Comparison of ENCODE assay signal across 22 cellular contexts in the genomic region with DNA sequence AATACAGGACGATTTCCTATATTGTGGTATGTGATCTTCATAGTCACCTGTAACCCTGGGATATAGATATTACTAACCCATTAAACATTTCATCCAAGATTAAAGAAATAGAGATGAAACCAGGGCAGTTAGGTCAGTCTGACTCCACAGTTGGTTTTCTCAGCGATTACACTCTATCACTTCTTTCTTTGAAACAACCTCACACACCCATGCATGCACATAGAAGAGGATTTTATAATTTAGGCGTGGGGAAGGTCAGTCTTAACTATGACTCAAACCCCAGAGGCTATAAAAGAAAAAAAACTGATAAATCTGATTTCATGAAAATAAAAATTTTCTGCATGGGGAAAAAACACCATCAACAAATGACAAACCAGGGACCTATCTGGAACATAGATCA.
"Had no signal": no experiment of that assay in that cellular context is flagged by ENCODE, and none has a peak within 500 bp of the region (broad histone marks: within the 10 kb centered on the region; RNA-seq: fewer than 3 reads in every experiment).

No MANE protein-coding gene starts in this region.

- H3K27ac ChIP-seq: epithelial cell of prostate, left ventricle myocardium inferior, lower lobe of right lung, neural progenitor cell, ovary, right lobe of liver had no signal

- H3K27ac Mint-ChIP-seq: dendritic cell treated with granulocyte-macrophage colony-stimulating factor and Interleukin-4, amounts not matched to agents 40 ng/mL and 50 ng/mL, for 4 days; memory B cell; mesothelial cell of epicardium; natural killer cell treated with Interleukin-12 subunit alpha and Interleukin-12 subunit beta and Interleukin-15 and Interleukin-18, amount 100 ng/mL, for 72 hours; neural progenitor cell; stimulated activated effector memory CD8-positive, alpha-beta T cell treated with anti-CD3 and anti-CD28 coated beads, Interleukin-12 subunit alpha, Interleukin-12 subunit beta, amount 100 ng/mL, for 72 hours had no signal

- H3K9ac ChIP-seq: neural progenitor cell had no signal

- H3K9me3 ChIP-seq: esophagus muscularis mucosa, gastroesophageal sphincter, left ventricle myocardium inferior, lower lobe of right lung, ovary, right lobe of liver, testis had no signal

- H3K27me3 Mint-ChIP-seq: dendritic cell treated with granulocyte-macrophage colony-stimulating factor and Interleukin-4, amounts not matched to agents 40 ng/mL and 50 ng/mL, for 4 days; effector memory CD8-positive, alpha-beta T cell; memory B cell; natural killer cell treated with Interleukin-12 subunit alpha and Interleukin-12 subunit beta and Interleukin-15 and Interleukin-18, amount 100 ng/mL, for 72 hours; stimulated activated naive CD8-positive, alpha-beta T cell treated with anti-CD3 and anti-CD28 coated beads, Interleukin-15, Interleukin-2, amounts not matched to agents 100 ng/mL and 50 ng/mL, for 24 hours had no signal

- H3K36me3 ChIP-seq: esophagus muscularis mucosa, gastroesophageal sphincter, left ventricle myocardium inferior, lower lobe of right lung, neural progenitor cell, ovary, right lobe of liver had no signal

- H3K4me1 ChIP-seq: neural progenitor cell, right lobe of liver had no signal

- H3K36me3 Mint-ChIP-seq: mesothelial cell of epicardium; natural killer cell treated with Interleukin-12 subunit alpha and Interleukin-12 subunit beta and Interleukin-15 and Interleukin-18, amount 100 ng/mL, for 72 hours; neural progenitor cell; stimulated activated effector memory CD8-positive, alpha-beta T cell treated with anti-CD3 and anti-CD28 coated beads, Interleukin-12 subunit alpha, Interleukin-12 subunit beta, amount 100 ng/mL, for 72 hours had no signal

- H3K4me3 ChIP-seq: esophagus muscularis mucosa, gastroesophageal sphincter, left ventricle myocardium inferior, lower lobe of right lung, neural progenitor cell, ovary, right lobe of liver, testis had no signal

- DNase-seq: effector memory CD8-positive, alpha-beta T cell; glutamatergic neuron; islet precursor cell; left ventricle myocardium inferior; nucleus accumbens; ovary; right lobe of liver; stimulated activated CD4-positive, alpha-beta T cell treated with anti-CD3 and anti-CD28 coated beads, Interleukin-4, amount 100 ng/mL, for 1 hour; stimulated activated CD8-positive, alpha-beta memory T cell treated with anti-CD3 and anti-CD28 coated beads, Interleukin-4, amount 100 ng/mL, for 48 hours; testis; trophoblast cell had no signal

- H3K9me3 Mint-ChIP-seq: dendritic cell treated with granulocyte-macrophage colony-stimulating factor and Interleukin-4, amounts not matched to agents 40 ng/mL and 50 ng/mL, for 4 days; effector memory CD8-positive, alpha-beta T cell; memory B cell; natural killer cell treated with Interleukin-12 subunit alpha and Interleukin-12 subunit beta and Interleukin-15 and Interleukin-18, amount 100 ng/mL, for 72 hours; neural progenitor cell; stimulated activated effector memory CD8-positive, alpha-beta T cell treated with anti-CD3 and anti-CD28 coated beads, Interleukin-12 subunit alpha, Interleukin-12 subunit beta, amount 100 ng/mL, for 72 hours; stimulated activated naive CD8-positive, alpha-beta T cell treated with anti-CD3 and anti-CD28 coated beads, Interleukin-15, Interleukin-2, amounts not matched to agents 100 ng/mL and 50 ng/mL, for 24 hours had no signal

- H3K27me3 ChIP-seq: esophagus muscularis mucosa, gastroesophageal sphincter, neural progenitor cell, ovary, right lobe of liver, testis had no signal

- ATAC-seq: effector memory CD8-positive, alpha-beta T cell; gastroesophageal sphincter; natural killer cell treated with Interleukin-12 subunit alpha and Interleukin-12 subunit beta and Interleukin-15 and Interleukin-18, amount 100 ng/mL, for 72 hours; right lobe of liver; stimulated activated effector memory CD8-positive, alpha-beta T cell treated with anti-CD3 and anti-CD28 coated beads, Interleukin-12 subunit alpha, Interleukin-12 subunit beta, amount 100 ng/mL, for 72 hours had no signal

- H3K4me3 Mint-ChIP-seq: dendritic cell treated with granulocyte-macrophage colony-stimulating factor and Interleukin-4, amounts not matched to agents 40 ng/mL and 50 ng/mL, for 4 days; effector memory CD8-positive, alpha-beta T cell; memory B cell; mesothelial cell of epicardium; natural killer cell treated with Interleukin-12 subunit alpha and Interleukin-12 subunit beta and Interleukin-15 and Interleukin-18, amount 100 ng/mL, for 72 hours; neural progenitor cell; stimulated activated effector memory CD8-positive, alpha-beta T cell treated with anti-CD3 and anti-CD28 coated beads, Interleukin-12 subunit alpha, Interleukin-12 subunit beta, amount 100 ng/mL, for 72 hours; stimulated activated naive CD8-positive, alpha-beta T cell treated with anti-CD3 and anti-CD28 coated beads, Interleukin-15, Interleukin-2, amounts not matched to agents 100 ng/mL and 50 ng/mL, for 24 hours had no signal
